8 cellular contexts compared by ENCODE assay signal in the genomic region with DNA sequence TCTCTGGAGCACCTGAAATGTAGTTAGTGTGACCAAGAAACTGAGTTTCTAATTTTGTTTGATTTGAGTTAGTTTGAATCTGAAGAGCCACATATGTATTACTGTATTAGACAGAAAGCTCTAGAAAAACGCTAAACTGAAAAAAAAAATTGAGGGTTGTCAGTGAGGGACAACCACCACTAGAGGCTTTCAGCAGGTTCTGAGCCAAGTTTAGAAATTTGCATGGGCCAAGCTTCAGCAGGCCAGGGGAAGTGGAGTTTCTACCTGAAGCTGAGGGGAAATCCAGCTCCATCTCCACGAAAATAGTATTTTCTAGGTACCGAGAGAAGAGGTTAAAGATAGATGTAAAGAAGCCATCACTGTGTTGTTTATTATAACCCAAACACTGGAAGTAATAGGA.
DNase-seq lines count a peak whose midpoint lies in the region; ATAC-seq and TF ChIP-seq lines count a peak whose summit lies in the region.

No MANE protein-coding gene starts in this region.

- H3K27ac Mint-ChIP-seq in stimulated activated memory B cell treated with anti-CD40 and anti-IgM and Interleukin-4, amounts not matched to agents 10 μg/mL and 1 μg/mL and 100 μg/mL, for 72 hours = peak overlapping the region; percentile 8

- H3K27me3 ChIP-seq in brain microvascular endothelial cell (replicated peaks) = no peaks in the 10 kb centered on the region

- H3K36me3 ChIP-seq in brain microvascular endothelial cell (replicated peaks) = no peaks in the 10 kb centered on the region

- in situ Hi-C loops in brain microvascular endothelial cell (cut with HindIII; ENCODE audit: low pct_ligation_motif_present, low sequenced_read_pairs) = no loop called here

- peaks cover 32% of the 10 kb centered on the region for H3K4me1 Mint-ChIP-seq in stimulated activated memory B cell treated with anti-CD40 and anti-IgM and Interleukin-4, amounts not matched to agents 10 μg/mL and 1 μg/mL and 100 μg/mL, for 72 hours

- H3K36me3 Mint-ChIP-seq in stimulated activated memory B cell treated with anti-CD40 and anti-IgM and Interleukin-4, amounts not matched to agents 10 μg/mL and 1 μg/mL and 100 μg/mL, for 72 hours = no peaks in the 10 kb centered on the region

- no peaks in the 10 kb centered on the region for H3K27me3 Mint-ChIP-seq in stimulated activated memory B cell treated with anti-CD40 and anti-IgM and Interleukin-4, amounts not matched to agents 10 μg/mL and 1 μg/mL and 100 μg/mL, for 72 hours

- no peak overlapping the region for H3K27ac ChIP-seq in brain microvascular endothelial cell

- TF ChIP-seq CTCF in GM12874 (IDR thresholded peaks at IDR 0.05; ENCODE audit: insufficient read depth, low read depth, low read length) = peak; percentile 44
- TF ChIP-seq CTCF in brain microvascular endothelial cell (IDR thresholded peaks at IDR 0.05; ENCODE audit: low read depth, low read length, missing control alignments) = peak; percentile 65

- H3K4me3 Mint-ChIP-seq in stimulated activated memory B cell treated with anti-CD40 and anti-IgM and Interleukin-4, amounts not matched to agents 10 μg/mL and 1 μg/mL and 100 μg/mL, for 72 hours = no peak overlapping the region

- DNase-seq in Jurkat, Clone E6-1 (ENCODE audit: low read depth, low spot score) = peak; percentile 70
- DNase-seq in brain microvascular endothelial cell (no peak), NCI-H82 (lab: John Stamatoyannopoulos, UW) (no peak), NCI-H1105 (lab: John Stamatoyannopoulos, UW) (no peak)

- ATAC-seq in GM21423 (IDR thresholded peaks at IDR 0.05; ENCODE audit: unreplicated experiment) (peak; percentile 66), GM19324 (IDR thresholded peaks at IDR 0.05; ENCODE audit: low FRiP score, unreplicated experiment) (no peak)
- ATAC-seq in stimulated activated memory B cell treated with anti-CD40 and anti-IgM and Interleukin-4, amounts not matched to agents 10 μg/mL and 1 μg/mL and 100 μg/mL, for 72 hours = peak; percentile 70

- peaks cover 16% of the 10 kb centered on the region for H3K9me3 Mint-ChIP-seq in stimulated activated memory B cell treated with anti-CD40 and anti-IgM and Interleukin-4, amounts not matched to agents 10 μg/mL and 1 μg/mL and 100 μg/mL, for 72 hours

- H3K4me3 ChIP-seq in Jurkat, Clone E6-1 (ENCODE audit: low read length) = no peak overlapping the region
- no peak overlapping the region for H3K4me3 ChIP-seq in brain microvascular endothelial cell (ENCODE audit: low read depth, low read length)
